2 cellular contexts compared by ENCODE assay signal in the genomic region with DNA sequence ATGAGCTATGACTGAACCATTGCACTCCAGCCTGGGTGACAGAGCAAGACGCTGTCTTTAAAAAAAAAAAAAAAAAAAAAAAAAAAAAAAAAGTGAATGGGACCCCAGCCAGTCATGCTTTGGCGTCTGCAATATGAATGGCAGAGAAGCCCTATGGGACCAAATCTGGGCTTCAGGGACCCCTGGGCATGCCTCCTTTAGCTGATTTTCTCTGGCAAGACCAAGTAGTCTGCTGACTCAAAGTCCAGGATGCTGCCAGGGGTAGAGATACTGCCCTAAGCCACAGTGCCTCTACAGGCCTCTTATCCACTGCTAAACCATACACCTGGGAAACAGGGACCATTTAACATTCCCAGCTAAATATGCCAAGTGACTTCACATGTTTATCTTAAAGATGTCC.
TF ChIP-seq lines count a peak whose summit lies in the region.

No MANE protein-coding gene starts in this region.

TF ChIP-seq in IMR-90, 13 proteins besides CTCF, POLR2A, EP300 and RAD21:
- no peak for TF ChIP-seq MAZ (IDR thresholded peaks at IDR 0.05; ENCODE audit: borderline replicate concordance, low read depth, low read length)
- TF ChIP-seq CEBPB (IDR thresholded peaks at IDR 0.05; ENCODE audit: low read depth, low read length) = no peak
- no peak for TF ChIP-seq RFX5 (IDR thresholded peaks at IDR 0.05; ENCODE audit: low read depth, low read length)
- TF ChIP-seq, protein P1, sequence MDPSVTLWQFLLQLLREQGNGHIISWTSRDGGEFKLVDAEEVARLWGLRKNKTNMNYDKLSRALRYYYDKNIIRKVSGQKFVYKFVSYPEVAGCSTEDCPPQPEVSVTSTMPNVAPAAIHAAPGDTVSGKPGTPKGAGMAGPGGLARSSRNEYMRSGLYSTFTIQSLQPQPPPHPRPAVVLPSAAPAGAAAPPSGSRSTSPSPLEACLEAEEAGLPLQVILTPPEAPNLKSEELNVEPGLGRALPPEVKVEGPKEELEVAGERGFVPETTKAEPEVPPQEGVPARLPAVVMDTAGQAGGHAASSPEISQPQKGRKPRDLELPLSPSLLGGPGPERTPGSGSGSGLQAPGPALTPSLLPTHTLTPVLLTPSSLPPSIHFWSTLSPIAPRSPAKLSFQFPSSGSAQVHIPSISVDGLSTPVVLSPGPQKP (IDR thresholded peaks at IDR 0.05; ENCODE audit: borderline replicate concordance, low read depth, low read length) = no peak
- TF ChIP-seq MAFK (IDR thresholded peaks at IDR 0.05; ENCODE audit: low read depth, low read length) = no peak
- no peak for TF ChIP-seq NFE2L2 (IDR thresholded peaks at IDR 0.05; ENCODE audit: low read depth, low read length)
- TF ChIP-seq MXI1 (IDR thresholded peaks at IDR 0.05; ENCODE audit: borderline replicate concordance, low read depth, low read length) = no peak
- no peak for TF ChIP-seq SMC3 (IDR thresholded peaks at IDR 0.05; ENCODE audit: low read depth, low read length)
- TF ChIP-seq CHD1 (IDR thresholded peaks at IDR 0.05; ENCODE audit: low read depth, low read length) = no peak
- TF ChIP-seq FOS (IDR thresholded peaks at IDR 0.05; ENCODE audit: low read depth, low read length) = no peak
- TF ChIP-seq RCOR1 (IDR thresholded peaks at IDR 0.05; ENCODE audit: insufficient replicate concordance, low read length) = no peak
- no peak for TF ChIP-seq BHLHE40 (IDR thresholded peaks at IDR 0.05; ENCODE audit: low read depth, low read length)
- TF ChIP-seq, protein P2, sequence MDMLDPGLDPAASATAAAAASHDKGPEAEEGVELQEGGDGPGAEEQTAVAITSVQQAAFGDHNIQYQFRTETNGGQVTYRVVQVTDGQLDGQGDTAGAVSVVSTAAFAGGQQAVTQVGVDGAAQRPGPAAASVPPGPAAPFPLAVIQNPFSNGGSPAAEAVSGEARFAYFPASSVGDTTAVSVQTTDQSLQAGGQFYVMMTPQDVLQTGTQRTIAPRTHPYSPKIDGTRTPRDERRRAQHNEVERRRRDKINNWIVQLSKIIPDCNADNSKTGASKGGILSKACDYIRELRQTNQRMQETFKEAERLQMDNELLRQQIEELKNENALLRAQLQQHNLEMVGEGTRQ (IDR thresholded peaks at IDR 0.05; ENCODE audit: low read depth, low read length) = no peak

TF ChIP-seq in GM12878, 131 proteins besides CTCF, POLR2A, EP300 and RAD21:
- peak; percentile 27; the same call in 1 of the 2 replicates for TF ChIP-seq POLR2AphosphoS5 (IDR thresholded peaks at IDR 0.05; ENCODE audit: low read length)
- no peak for TF ChIP-seq MEF2B (IDR thresholded peaks at IDR 0.05; ENCODE audit: partially characterized antibody, poor library complexity, severe bottlenecking)
